ENCODE assay signal across 8 cellular contexts in the genomic region with DNA sequence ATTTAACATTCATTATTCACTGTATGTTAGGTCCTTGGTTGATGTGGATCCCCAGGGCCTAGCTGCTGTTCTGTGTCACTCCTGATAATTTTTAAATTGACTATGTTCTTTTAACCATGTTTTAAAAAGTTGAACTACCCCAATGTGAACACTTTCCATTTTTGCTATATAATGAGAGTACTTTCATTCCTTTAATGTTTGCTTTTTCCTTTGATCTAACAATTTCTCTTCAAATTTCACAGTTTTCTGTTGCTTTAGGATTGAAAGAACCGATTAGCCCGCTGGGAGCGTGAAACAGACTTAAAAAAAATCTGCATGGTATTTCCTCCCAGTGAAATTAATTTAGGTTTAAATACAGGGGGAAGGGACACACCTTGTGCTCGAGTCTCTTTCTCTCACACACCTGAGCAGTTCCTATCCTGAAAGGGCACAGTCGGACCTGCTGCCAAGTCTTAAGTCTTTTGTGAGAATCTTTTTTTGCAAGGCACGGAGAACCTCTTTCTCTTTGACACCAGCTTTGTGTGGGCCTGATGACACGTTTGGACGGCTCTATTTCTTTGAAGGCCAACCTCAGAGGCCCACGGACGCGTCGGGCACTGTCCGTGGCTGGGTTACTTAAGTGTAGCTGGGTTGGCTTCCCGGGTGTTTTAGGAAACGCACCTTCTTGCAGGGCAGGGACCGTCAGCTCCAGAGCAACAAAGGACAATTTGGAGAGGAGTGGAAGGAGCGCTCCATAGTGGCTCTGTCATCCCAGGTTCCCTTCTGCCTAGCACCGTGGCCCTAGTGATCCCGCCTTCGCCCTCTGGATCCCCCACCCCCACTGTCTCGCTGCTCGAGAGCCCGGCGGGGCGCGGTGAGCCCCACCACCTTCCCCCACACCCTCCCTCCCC. TPM values are rescaled to one million over a fixed set of nuclear protein-coding genes. Genes with fewer than 3 reads are reported as not detected.
A peak's percentile ranks its signal among the peaks of the same experiment; 100 is the strongest.
DNase-seq lines count a peak whose midpoint lies in the region; ATAC-seq, FAIRE-seq and TF ChIP-seq lines count a peak whose summit lies in the region.

No MANE protein-coding gene starts in this region.

- H3K9me2 ChIP-seq in PC-9 (ENCODE audit: insufficient read depth): no peaks in the 10 kb centered on the region

- H3K9me3 ChIP-seq in PC-9 (ENCODE audit: insufficient read depth, low read depth) (no peaks in the 10 kb centered on the region), heart right ventricle (no peaks in the 10 kb centered on the region)

- H3F3A ChIP-seq in PC-9 (ENCODE audit: insufficient read depth, low read depth): peaks cover 35% of the 10 kb centered on the region

- TF ChIP-seq POLR2A in H54 (IDR thresholded peaks at IDR 0.05; ENCODE audit: low read depth, low read length): no peak

- intact Hi-C loops in PC-9 (cut with micrococcal nuclease; ENCODE audit: unreplicated experiment): no loop called here
- intact Hi-C loops in heart right ventricle (cut with DNase I): loop anchor here in 8 of 10 donors (5.0 to 10.0 kb wide), 7 partner anchors 79 to 269 kb away; no protein-coding TSS in a partner anchor

- WGBS in heart right ventricle, 2 donors: 37% methylated on average over 26 of the region's 26 CpGs

- FAIRE-seq in H54 (lab: Jason Lieb, UNC): no peak

- peak overlapping the region; percentile 53 for H3K4me2 ChIP-seq in PC-9

- CTCF ChIA-PET in PC-9 (lab: Charles Lee): no interaction called here

- H3K4me1 ChIP-seq in PC-9 (replicated peaks; ENCODE audit: insufficient read depth): peaks cover 53% of the 10 kb centered on the region
- peaks cover 0 to 42% (median 16%) of the 10 kb centered on the region in 9 donors for H3K4me1 ChIP-seq in heart right ventricle

- H3K36me3 ChIP-seq in PC-9 (ENCODE audit: low read depth): no peaks in the 10 kb centered on the region
- H3K36me3 ChIP-seq in heart right ventricle: no peaks in the 10 kb centered on the region

- no peaks in the 10 kb centered on the region for H4K20me1 ChIP-seq in PC-9 (ENCODE audit: insufficient read depth)

- BruUV-seq in PC-9 (replicated peaks; lab: Mats Ljungman, UMichigan): no TSS peak

- ATAC-seq in heart right ventricle (peak in 4 of 8 donors; percentile 5 to 23 (median 14)), GM21619 (IDR thresholded peaks at IDR 0.05; ENCODE audit: unreplicated experiment) (no peak), HG03196 (IDR thresholded peaks at IDR 0.05; ENCODE audit: unreplicated experiment) (no peak)

- TF ChIP-seq CTCF in PC-9 (conservative IDR thresholded peaks at IDR 0.05) (no peak), heart right ventricle (IDR thresholded peaks at IDR 0.05) (no peak)

- H3K27ac ChIP-seq in PC-9: no peak overlapping the region
- peak overlapping the region in 1 of 10 donors; percentile 61 for H3K27ac ChIP-seq in heart right ventricle

- no peak overlapping the region for H2AFZ ChIP-seq in PC-9

- POLR2A ChIA-PET in PC-9 (lab: Charles Lee; ENCODE audit: unreplicated experiment): no interaction called here

- peak; percentile 77 for DNase-seq in DMS79 treated with DMSO at 0.1 percent for 48 hours (lab: John Stamatoyannopoulos, UW)
- no peak for DNase-seq in PC-9
- no peak for DNase-seq in heart right ventricle
- DNase-seq in pons (ENCODE audit: low spot score): peak; percentile 51
- DNase-seq in H54 (ENCODE audit: insufficient read length, low spot score): no peak
- DNase-seq in midbrain (lab: John Stamatoyannopoulos, UW): no peak

- no peak overlapping the region for H3K4me3 ChIP-seq in PC-9
- peak overlapping the region in 9 of 10 donors; percentile 52 to 82 (median 75) for H3K4me3 ChIP-seq in heart right ventricle

- no peaks in the 10 kb centered on the region for H3K27me3 ChIP-seq in PC-9 (ENCODE audit: insufficient read depth, low read depth)
- peaks cover 0 to 49% (median 8%) of the 10 kb centered on the region in 7 donors for H3K27me3 ChIP-seq in heart right ventricle

- H3K79me2 ChIP-seq in PC-9 (ENCODE audit: low read depth): no peaks in the 10 kb centered on the region

RNA-seq across cellular contexts. Expression of a gene that starts 1.0 kb away (rescaled TPM):
- total RNA-seq in PC-9 (2021) (not detected in 2 replicates), heart right ventricle (10 to 100 TPM in 9 of 10 donors, 1 to 10 TPM in 1; 5.9 to 54.9 (median 27.6) TPM)
- 10 to 100 TPM; 15.4 to 15.7 TPM for polyA plus RNA-seq in heart right ventricle

RNA-seq across cellular contexts. Expression of a gene that starts 47.2 kb away (rescaled TPM):
- total RNA-seq in PC-9 (2021): 0.28 TPM in 1 of 2 replicates, not detected in the other
- 100 to 1,000 TPM in 6 of 10 donors, 10 to 100 TPM in 4; 49.4 to 215 (median 101) TPM for total RNA-seq in heart right ventricle
- polyA plus RNA-seq in heart right ventricle: 10 to 100 TPM; 82.3 to 85.5 TPM

Comparison
In these comparisons a context has a peak if more than half of its experiments do, and no peak if none do; other contexts are left out.
1. DNase-seq: peak in DMS79 treated with DMSO at 0.1 percent for 48 hours (single experiment) and pons (single experiment); none in PC-9 (0 of 2), heart right ventricle (0 of 2), H54 (single experiment) and midbrain (single experiment).
2. RNA of a gene that starts 47.2 kb away (total RNA-seq): 49.4 to 215 TPM in heart right ventricle; 0.28 TPM in PC-9; every median in the first group is over 10 times any median in the second.